13 cellular contexts compared by ENCODE assay signal in the genomic region with DNA sequence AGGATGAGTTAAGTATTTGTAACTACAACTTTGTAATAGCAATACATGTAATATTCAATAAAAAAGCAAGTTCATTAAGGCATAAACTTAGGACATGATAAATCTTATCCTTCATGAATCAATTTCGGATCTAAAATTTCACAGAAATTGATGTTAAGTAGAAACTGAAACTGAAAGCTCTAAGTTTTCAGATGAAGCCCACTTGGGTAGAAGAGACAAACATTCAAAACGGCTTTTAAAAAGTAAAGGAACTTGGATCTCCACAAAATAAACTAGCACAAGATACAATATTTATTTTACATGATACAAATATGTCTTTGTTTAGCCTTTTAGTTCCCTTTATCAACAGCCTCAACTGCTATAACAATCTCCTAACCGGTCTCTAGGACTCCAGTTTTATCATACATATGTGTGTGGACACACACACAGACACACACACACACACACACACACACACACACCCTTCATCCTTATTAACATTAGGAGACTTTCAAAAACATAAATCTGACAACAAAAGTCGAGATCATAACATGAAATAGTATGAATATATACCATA.
DNase-seq lines count a peak whose midpoint lies in the region; ATAC-seq and TF ChIP-seq lines count a peak whose summit lies in the region.
"Had no signal": no experiment of that assay in that cellular context is flagged by ENCODE, and none has a peak within 500 bp of the region (broad histone marks: within the 10 kb centered on the region; RNA-seq: fewer than 3 reads in every experiment).

No MANE protein-coding gene starts in this region.

- peak overlapping the region; percentile 35 for H3K4me2 ChIP-seq in hepatocyte

- WGBS in hepatocyte (ENCODE audit: low lambda C conversion rate, missing lambda C conversion rate) = 82% methylated on average over 4 of the region's 4 CpGs
- WGBS in stomach, 5 donors = 14 to 39% (median 20%) methylated on average over 4 of the region's 4 CpGs

- H3K36me3 ChIP-seq in hepatocyte (replicated peaks; ENCODE audit: insufficient read depth, low read depth) = no peaks in the 10 kb centered on the region
- peaks cover 0 to 8% (median 2%) of the 10 kb centered on the region in 4 donors for H3K36me3 ChIP-seq in stomach
- H3K36me3 ChIP-seq: right atrium auricular region had no signal

- POLR2A ChIA-PET in activated B cell treated with CpG ODN at 0.5 μM for 24 hours (lab: Charles Lee) = interaction anchor here (0.5 to 1.4 kb wide), 3 partner anchors 9 to 82 kb away, joined by 3 read pairs; no protein-coding TSS in a partner anchor

- TF ChIP-seq CTCF in activated B cell treated with CpG ODN at 0.5 μM for 24 hours (IDR thresholded peaks at IDR 0.05) (no peak), hepatocyte (IDR thresholded peaks at IDR 0.05; ENCODE audit: poor library complexity) (no peak), stomach (IDR thresholded peaks at IDR 0.05) (no peak), GM20000 (IDR thresholded peaks at IDR 0.05; ENCODE audit: extremely low read depth, missing control alignments) (no peak)

- H4K20me1 ChIP-seq in hepatocyte (ENCODE audit: insufficient read depth, poor library complexity, severe bottlenecking) = no peaks in the 10 kb centered on the region

- H3K4me1 Mint-ChIP-seq in activated T-cell treated with anti-CD3 and anti-CD28 coated beads, Interleukin-2, amount 50 U/mL, for 24 hours (ENCODE audit: low read depth) = peaks cover 26% of the 10 kb centered on the region
- peaks cover 67% of the 10 kb centered on the region for H3K4me1 Mint-ChIP-seq in activated B cell treated with CpG ODN at 0.5 μM for 24 hours

- no peaks in the 10 kb centered on the region for H3K27me3 ChIP-seq in hepatocyte
- H3K27me3 ChIP-seq in stomach = no peaks in the 10 kb centered on the region
- H3K27me3 ChIP-seq: esophagus squamous epithelium, right atrium auricular region had no signal

- no peaks in the 10 kb centered on the region for H3K9me2 ChIP-seq in hepatocyte (replicated peaks; ENCODE audit: insufficient read depth)

- TF ChIP-seq POLR2A in stomach (IDR thresholded peaks at IDR 0.05) = no peak

- H3K27ac Mint-ChIP-seq in activated T-cell treated with anti-CD3 and anti-CD28 coated beads, Interleukin-2, amount 50 U/mL, for 24 hours = no peak overlapping the region
- peak overlapping the region; percentile 47 for H3K27ac Mint-ChIP-seq in activated B cell treated with CpG ODN at 0.5 μM for 24 hours
- H3K27ac Mint-ChIP-seq: HFFc6 had no signal

- H3K27ac ChIP-seq in hepatocyte (no peak overlapping the region), stomach (peak overlapping the region in 3 of 5 donors; percentile 10 to 45 (median 26))

- no peaks in the 10 kb centered on the region for H3K36me3 Mint-ChIP-seq in activated T-cell treated with anti-CD3 and anti-CD28 coated beads, Interleukin-2, amount 50 U/mL, for 24 hours (ENCODE audit: low read depth)
- H3K36me3 Mint-ChIP-seq in activated B cell treated with CpG ODN at 0.5 μM for 24 hours (ENCODE audit: low read depth) = peaks cover 34% of the 10 kb centered on the region

- no peaks in the 10 kb centered on the region for H3K9me3 ChIP-seq in hepatocyte (ENCODE audit: low read depth)
- no peaks in the 10 kb centered on the region for H3K9me3 ChIP-seq in stomach
- H3K9me3 ChIP-seq: esophagus squamous epithelium, right atrium auricular region had no signal

- H3K27me3 Mint-ChIP-seq in activated T-cell treated with anti-CD3 and anti-CD28 coated beads, Interleukin-2, amount 50 U/mL, for 24 hours = peaks cover under 1% of the 10 kb centered on the region
- no peaks in the 10 kb centered on the region for H3K27me3 Mint-ChIP-seq in activated B cell treated with CpG ODN at 0.5 μM for 24 hours

- no peaks in the 10 kb centered on the region for H3K9me3 Mint-ChIP-seq in activated T-cell treated with anti-CD3 and anti-CD28 coated beads, Interleukin-2, amount 50 U/mL, for 24 hours
- no peaks in the 10 kb centered on the region for H3K9me3 Mint-ChIP-seq in activated B cell treated with CpG ODN at 0.5 μM for 24 hours
- H3K9me3 Mint-ChIP-seq: HFFc6 had no signal

- TF ChIP-seq EP300 in stomach (IDR thresholded peaks at IDR 0.05) = no peak

- no peak for ATAC-seq in activated B cell treated with CpG ODN at 0.5 μM for 24 hours (ENCODE audit: low read depth)
- no peak for ATAC-seq in left lobe of liver
- ATAC-seq: left ventricle myocardium superior had no signal

- H3K4me1 ChIP-seq in hepatocyte (ENCODE audit: insufficient read depth) (peaks cover 2% of the 10 kb centered on the region), stomach (peaks cover 6 to 48% (median 24%) of the 10 kb centered on the region in 4 donors)

- DNase-seq in activated T-cell treated with anti-CD3 and anti-CD28 coated beads, Interleukin-2, amount 50 U/mL, for 24 hours = no peak
- DNase-seq in activated T-cell treated with anti-CD3 and anti-CD28 coated beads for 4 hours (no peak), activated B cell treated with CpG ODN at 0.5 μM for 24 hours (no peak), hepatocyte (ENCODE audit: low spot score) (no peak), stomach (no peak), left lobe of liver (ENCODE audit: low spot score) (no peak), GM20000 (ENCODE audit: low spot score) (no peak), SHP77 (lab: John Stamatoyannopoulos, UW) (no peak)
- DNase-seq: esophagus squamous epithelium, HFFc6, left ventricle myocardium superior, NCI-H1105 had no signal

- H3K4me3 Mint-ChIP-seq in activated T-cell treated with anti-CD3 and anti-CD28 coated beads, Interleukin-2, amount 50 U/mL, for 24 hours = peak overlapping the region; percentile 60
- H3K4me3 Mint-ChIP-seq in activated B cell treated with CpG ODN at 0.5 μM for 24 hours = peak overlapping the region; percentile 69
- H3K4me3 Mint-ChIP-seq: HFFc6 had no signal

- H3K79me2 ChIP-seq in hepatocyte = peaks cover 42% of the 10 kb centered on the region

- CTCF ChIA-PET in activated B cell treated with CpG ODN at 0.5 μM for 24 hours (lab: Charles Lee) = interaction anchor here (0.7 to 2.4 kb wide), 2 partner anchors 9 to 197 kb away, joined by 3 to 5 read pairs; no protein-coding TSS in a partner anchor

- no peak overlapping the region for H2AFZ ChIP-seq in hepatocyte

- H3K4me3 ChIP-seq in hepatocyte (no peak overlapping the region), stomach (peak overlapping the region in 2 of 4 donors; percentile 9 to 17)

- intact Hi-C loops in activated B cell treated with CpG ODN at 0.5 μM for 24 hours (cut with micrococcal nuclease) (no loop called here), stomach (cut with DNase I; ENCODE audit: low total_unique reads) (no loop called here)
